34 cellular contexts compared by ENCODE assay signal in the genomic region with DNA sequence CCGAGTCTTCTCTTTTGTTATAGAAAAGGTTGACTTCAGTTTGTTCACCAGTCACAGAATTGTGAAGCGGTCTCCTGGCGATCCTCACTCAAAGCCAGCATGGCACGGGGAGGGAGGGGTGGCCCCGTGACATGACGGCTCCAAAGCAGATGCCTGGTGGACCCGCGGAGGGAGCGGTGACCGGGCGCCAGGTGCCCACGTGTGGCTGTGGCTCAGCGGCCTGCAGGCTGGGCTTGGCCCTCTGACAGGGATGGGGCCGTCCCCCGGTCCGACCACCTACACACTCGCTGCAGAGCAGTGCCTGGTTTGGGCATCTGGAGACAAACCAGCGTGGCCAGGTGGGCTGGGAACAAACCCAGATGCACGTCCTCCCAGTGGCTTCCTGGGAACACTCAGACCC.
"Had no signal": no experiment of that assay in that cellular context is flagged by ENCODE, and none has a peak within 500 bp of the region (broad histone marks: within the 10 kb centered on the region; RNA-seq: fewer than 3 reads in every experiment).

No MANE protein-coding gene starts in this region.

- H3K4me3 ChIP-seq: adrenal gland, body of pancreas, breast epithelium had no signal

- ATAC-seq: activated CD8-positive, alpha-beta T cell treated with anti-CD3 and anti-CD28 coated beads for 36 hours; activated naive CD4-positive, alpha-beta T cell treated with anti-CD3 and anti-CD28 coated beads, Interleukin-2, amount 50 U/mL, for 72 hours; activated T-cell treated with anti-CD3 and anti-CD28 coated beads, Interleukin-2, amount 50 U/mL, for 4 hours; activated T-cell treated with anti-CD3 and anti-CD28 coated beads, Interleukin-2, amount 50 U/mL, for 72 hours; activated T-helper 17 cell treated with anti-CD3 and anti-CD28 coated beads, Interleukin-2, amount 50 U/mL, for 72 hours; body of pancreas had no signal

- H3K27ac ChIP-seq: adrenal gland, body of pancreas, brain microvascular endothelial cell, breast epithelium, VCaP had no signal

- H3K27ac Mint-ChIP-seq: activated B cell treated with CpG ODN at 0.5 μM for 24 hours; activated CD4-positive, alpha-beta memory T cell treated with anti-CD3 and anti-CD28 coated beads for 36 hours; activated CD8-positive, alpha-beta T cell treated with anti-CD3 and anti-CD28 coated beads for 36 hours; activated naive CD4-positive, alpha-beta T cell treated with anti-CD3 and anti-CD28 coated beads for 36 hours; activated naive CD4-positive, alpha-beta T cell treated with anti-CD3 and anti-CD28 coated beads, Interleukin-2, amount 50 U/mL, for 72 hours; activated naive CD8-positive, alpha-beta T cell treated with anti-CD3 and anti-CD28 coated beads for 36 hours; activated T-cell treated with anti-CD3 and anti-CD28 coated beads, Interleukin-2, amount 50 U/mL, for 72 hours; activated T-helper 1 cell treated with anti-CD3 and anti-CD28 coated beads, Interleukin-12 subunit alpha, Interleukin-12 subunit beta, Interleukin-2, Interleukin-4 antibody, amounts not matched to agents 30 ng/mL and 10 ng/mL and 1 ng/mL, durations not matched to agents 14 hours and 24 hours and 36 hours; activated T-helper 17 cell treated with anti-CD3 and anti-CD28 coated beads, Interleukin-2, amount 50 U/mL, for 72 hours; T-helper 1 cell treated with Interleukin-12 subunit alpha and Interleukin-12 subunit beta and Interleukin-4 antibody, amounts not matched to agents 30 μg/mL and 1 μg/mL, for 36 hours; T-helper 2 cell treated with Interferon-gamma antibody and Interleukin-4, amounts not matched to agents 5 μg/mL and 100 μg/mL, for 36 hours had no signal

- H3K27me3 Mint-ChIP-seq: activated B cell treated with CpG ODN at 0.5 μM for 24 hours; activated CD8-positive, alpha-beta T cell treated with anti-CD3 and anti-CD28 coated beads for 36 hours; activated T-helper 17 cell treated with anti-CD3 and anti-CD28 coated beads, Interleukin-2, amount 50 U/mL, for 72 hours had no signal

- H3K4me3 Mint-ChIP-seq: activated B cell treated with CpG ODN at 0.5 μM for 24 hours; activated CD4-positive, alpha-beta memory T cell treated with anti-CD3 and anti-CD28 coated beads for 36 hours; activated CD8-positive, alpha-beta T cell treated with anti-CD3 and anti-CD28 coated beads for 36 hours; activated naive CD4-positive, alpha-beta T cell treated with anti-CD3 and anti-CD28 coated beads for 36 hours; activated naive CD8-positive, alpha-beta T cell treated with anti-CD3 and anti-CD28 coated beads for 36 hours; activated T-cell treated with anti-CD3 and anti-CD28 coated beads, Interleukin-2, amount 50 U/mL, for 4 hours; activated T-cell treated with anti-CD3 and anti-CD28 coated beads, Interleukin-2, amount 50 U/mL, for 72 hours; activated T-helper 1 cell treated with anti-CD3 and anti-CD28 coated beads, Interleukin-12 subunit alpha, Interleukin-12 subunit beta, Interleukin-2, Interleukin-4 antibody, amounts not matched to agents 30 ng/mL and 10 ng/mL and 1 ng/mL, durations not matched to agents 14 hours and 24 hours and 36 hours; activated T-helper 17 cell treated with anti-CD3 and anti-CD28 coated beads, Interleukin-2, amount 50 U/mL, for 72 hours; T-helper 1 cell treated with Interleukin-12 subunit alpha and Interleukin-12 subunit beta and Interleukin-4 antibody, amounts not matched to agents 30 μg/mL and 1 μg/mL, for 36 hours; T-helper 2 cell treated with Interferon-gamma antibody and Interleukin-4, amounts not matched to agents 5 μg/mL and 100 μg/mL, for 36 hours had no signal

- H3K9me3 Mint-ChIP-seq: activated B cell treated with CpG ODN at 0.5 μM for 24 hours; activated CD8-positive, alpha-beta T cell treated with anti-CD3 and anti-CD28 coated beads for 36 hours; activated naive CD4-positive, alpha-beta T cell treated with anti-CD3 and anti-CD28 coated beads for 36 hours; activated naive CD4-positive, alpha-beta T cell treated with anti-CD3 and anti-CD28 coated beads, Interleukin-2, amount 50 U/mL, for 72 hours; activated naive CD8-positive, alpha-beta T cell treated with anti-CD3 and anti-CD28 coated beads for 36 hours; activated T-cell treated with anti-CD3 and anti-CD28 coated beads, Interleukin-2, amount 50 U/mL, for 4 hours; activated T-cell treated with anti-CD3 and anti-CD28 coated beads, Interleukin-2, amount 50 U/mL, for 72 hours; activated T-helper 1 cell treated with anti-CD3 and anti-CD28 coated beads, Interleukin-12 subunit alpha, Interleukin-12 subunit beta, Interleukin-2, Interleukin-4 antibody, amounts not matched to agents 30 ng/mL and 10 ng/mL and 1 ng/mL, durations not matched to agents 14 hours and 24 hours and 36 hours; activated T-helper 17 cell treated with anti-CD3 and anti-CD28 coated beads, Interleukin-2, amount 50 U/mL, for 72 hours; T-helper 1 cell treated with Interleukin-12 subunit alpha and Interleukin-12 subunit beta and Interleukin-4 antibody, amounts not matched to agents 30 μg/mL and 1 μg/mL, for 36 hours; T-helper 2 cell treated with Interferon-gamma antibody and Interleukin-4, amounts not matched to agents 5 μg/mL and 100 μg/mL, for 36 hours had no signal

- H3K36me3 ChIP-seq: adrenal gland, brain microvascular endothelial cell, breast epithelium had no signal

- H3K4me1 Mint-ChIP-seq: activated B cell treated with CpG ODN at 0.5 μM for 24 hours; activated naive CD8-positive, alpha-beta T cell treated with anti-CD3 and anti-CD28 coated beads for 36 hours; activated T-helper 17 cell treated with anti-CD3 and anti-CD28 coated beads, Interleukin-2, amount 50 U/mL, for 72 hours had no signal

- H3K36me3 Mint-ChIP-seq: activated CD4-positive, alpha-beta memory T cell treated with anti-CD3 and anti-CD28 coated beads for 36 hours; activated naive CD4-positive, alpha-beta T cell treated with anti-CD3 and anti-CD28 coated beads, Interleukin-2, amount 50 U/mL, for 72 hours; activated naive CD8-positive, alpha-beta T cell treated with anti-CD3 and anti-CD28 coated beads for 36 hours had no signal

- H3K27me3 ChIP-seq: adrenal gland, body of pancreas, brain microvascular endothelial cell, breast epithelium had no signal

- DNase-seq: activated B cell treated with CpG ODN at 0.5 μM for 24 hours; activated CD4-positive, alpha-beta memory T cell treated with anti-CD3 and anti-CD28 coated beads for 36 hours; activated CD4-positive, alpha-beta T cell treated with anti-CD3 and anti-CD28 coated beads for 4 hours; activated CD4-positive, alpha-beta T cell treated with anti-CD3 and anti-CD28 coated beads, Interleukin-2, amount 50 U/mL, for 1 hour; activated CD4-positive, alpha-beta T cell treated with anti-CD3 and anti-CD28 coated beads, Interleukin-2, amount 50 U/mL, for 4 hours; activated CD4-positive, CD25-positive, alpha-beta regulatory T cell treated with anti-CD3 and anti-CD28 coated beads, Interleukin-2, amount 50 U/mL, for 72 hours; activated CD8-positive, alpha-beta memory T cell treated with anti-CD3 and anti-CD28 coated beads, Interleukin-2, amount 50 U/mL, for 4 hours; activated CD8-positive, alpha-beta T cell treated with anti-CD3 and anti-CD28 coated beads for 36 hours; activated effector memory CD4-positive, alpha-beta T cell treated with anti-CD3 and anti-CD28 coated beads, Interleukin-2, amount 50 U/mL, for 16 hours; activated gamma-delta T cell treated with Interleukin-2 at 50 U/mL for 16 hours; activated naive CD4-positive, alpha-beta T cell; activated naive CD4-positive, alpha-beta T cell treated with anti-CD3 and anti-CD28 coated beads for 36 hours; activated naive CD4-positive, alpha-beta T cell treated with anti-CD3 and anti-CD28 coated beads, Interleukin-2, amount 50 U/mL, for 16 hours; activated naive CD8-positive, alpha-beta T cell treated with anti-CD3 and anti-CD28 coated beads for 36 hours; activated T-cell treated with anti-CD3 and anti-CD28 coated beads for 4 hours; activated T-cell treated with anti-CD3 and anti-CD28 coated beads, Interleukin-2, amount 50 U/mL, for 1 hour; activated T-cell treated with anti-CD3 and anti-CD28 coated beads, Interleukin-2, amount 50 U/mL, for 4 hours; activated T-cell treated with anti-CD3 and anti-CD28 coated beads, Interleukin-2, amount 50 U/mL, for 72 hours; adrenal gland; amniotic stem cell; aorta; body of pancreas; brain microvascular endothelial cell; central memory CD4-positive, alpha-beta T cell; T-helper 1 cell; T-helper 2 cell; T-helper 9 cell had no signal

- H3K4me1 ChIP-seq: adrenal gland, body of pancreas, breast epithelium had no signal

- H3K9me3 ChIP-seq: adrenal gland, body of pancreas, breast epithelium had no signal
